11 cellular contexts compared by ENCODE assay signal in genomic region chr9:89187950-89188349, GRCh38.
"Had no signal": no experiment of that assay in that cellular context is flagged by ENCODE, and none has a peak within 500 bp of the region (broad histone marks: within the 10 kb centered on the region; RNA-seq: fewer than 3 reads in every experiment).

No MANE protein-coding gene starts in this region.

- H3K9me3 Mint-ChIP-seq: GM23338, H9 had no signal

- H3K4me3 ChIP-seq: GM23248, GM23338, HAP-1 had no signal

- H3K9me3 ChIP-seq: HAP-1 had no signal

- H3K27ac Mint-ChIP-seq: GM23338, H9, HFFc6 had no signal

- H3K36me3 ChIP-seq: HAP-1 had no signal

- H3K4me3 Mint-ChIP-seq: GM23338, H9, HFFc6 had no signal

- DNase-seq: GM23248, GOT3, H7, H9, HCEC 1CT, HFFc6 had no signal

- H3K27ac ChIP-seq: GM23248 had no signal

- ATAC-seq: GM23338, HCT116 had no signal

- FAIRE-seq: H1, H54 had no signal

- H3K4me1 ChIP-seq: HAP-1 had no signal
